In genomic region chr7:28165971-28166955, GRCh38 we compare ENCODE assay signal across 10 cellular contexts. TPM values are rescaled to one million over a fixed set of nuclear protein-coding genes. Genes with fewer than 3 reads are reported as not detected.
A peak's percentile ranks its signal among the peaks of the same experiment; 100 is the strongest.
DNase-seq lines count a peak whose midpoint lies in the region; FAIRE-seq and TF ChIP-seq lines count a peak whose summit lies in the region.
"Had no signal": no experiment of that assay in that cellular context is flagged by ENCODE, and none has a peak within 500 bp of the region (broad histone marks: within the 10 kb centered on the region; RNA-seq: fewer than 3 reads in every experiment).

No MANE protein-coding gene starts in this region.

- no peaks in the 10 kb centered on the region for H3K9me3 Mint-ChIP-seq in astrocyte (ENCODE audit: unreplicated experiment)
- no peaks in the 10 kb centered on the region for H3K9me3 Mint-ChIP-seq in CD8-positive, alpha-beta memory T cell

- peaks cover 24% of the 10 kb centered on the region for H3K4me1 ChIP-seq in astrocyte (ENCODE audit: insufficient read depth, low read length)
- H3K4me1 ChIP-seq in effector memory CD4-positive, alpha-beta T cell (ENCODE audit: control insufficient read depth, insufficient read depth, low read length, poor library complexity, severe bottlenecking): no peaks in the 10 kb centered on the region
- no peaks in the 10 kb centered on the region for H3K4me1 ChIP-seq in CD8-positive, alpha-beta memory T cell (ENCODE audit: insufficient read depth, low read length)

- FAIRE-seq in HTR-8/SVneo (lab: Jason Lieb, UNC) (no peak), astrocyte (lab: Jason Lieb, UNC) (peak; percentile 71)

- no peak for TF ChIP-seq CTCF in astrocyte (IDR thresholded peaks at IDR 0.05; ENCODE audit: insufficient read depth, low read depth, low read length)

- H3K36me3 ChIP-seq in astrocyte (ENCODE audit: insufficient read depth, low read length): no peaks in the 10 kb centered on the region
- no peaks in the 10 kb centered on the region for H3K36me3 ChIP-seq in effector memory CD4-positive, alpha-beta T cell (ENCODE audit: control insufficient read depth, insufficient read depth, low read length)
- no peaks in the 10 kb centered on the region for H3K36me3 ChIP-seq in CD8-positive, alpha-beta memory T cell (ENCODE audit: insufficient read depth, low read length)

- no peak overlapping the region for H2AFZ ChIP-seq in astrocyte (ENCODE audit: low read depth, low read length)

- CTCF ChIA-PET in CD8-positive, alpha-beta memory T cell (lab: Charles Lee): interaction anchor here (1.3 kb wide), 1 partner anchor 70 kb away, joined by 3 read pairs; no protein-coding TSS in a partner anchor

- H3K4me2 ChIP-seq in astrocyte (ENCODE audit: low read length): peak overlapping the region; percentile 68

- H3K36me3 Mint-ChIP-seq in astrocyte (ENCODE audit: low read depth, unreplicated experiment): peaks cover 3% of the 10 kb centered on the region
- peaks cover 0 to 5% (median 0%) of the 10 kb centered on the region in 3 donors for H3K36me3 Mint-ChIP-seq in CD8-positive, alpha-beta memory T cell

- peak overlapping the region; percentile 71 for H3K27ac ChIP-seq in astrocyte (ENCODE audit: low read depth, low read length)
- H3K27ac ChIP-seq in effector memory CD4-positive, alpha-beta T cell (ENCODE audit: insufficient read depth, low read length, poor library complexity, severe bottlenecking): no peak overlapping the region
- no peak overlapping the region for H3K27ac ChIP-seq in CD8-positive, alpha-beta memory T cell (ENCODE audit: low read depth, low read length)

- H3K4me3 ChIP-seq in astrocyte (ENCODE audit: insufficient read depth, low read depth, low read length): no peak overlapping the region
- no peak overlapping the region for H3K4me3 ChIP-seq in effector memory CD4-positive, alpha-beta T cell (ENCODE audit: insufficient read depth, low read depth, low read length, poor library complexity, severe bottlenecking)
- H3K4me3 ChIP-seq in CD8-positive, alpha-beta memory T cell (ENCODE audit: low read length): no peak overlapping the region

- H3K4me1 Mint-ChIP-seq in astrocyte (ENCODE audit: low read depth, unreplicated experiment): peaks cover 44% of the 10 kb centered on the region
- H3K4me1 Mint-ChIP-seq in CD8-positive, alpha-beta memory T cell: peaks cover 3 to 19% (median 15%) of the 10 kb centered on the region in 3 donors

- peak overlapping the region; percentile 14 for H3K4me3 Mint-ChIP-seq in astrocyte (ENCODE audit: unreplicated experiment)
- H3K4me3 Mint-ChIP-seq in CD8-positive, alpha-beta memory T cell: no peak overlapping the region

- H3K9ac ChIP-seq in astrocyte (ENCODE audit: low read length): peak overlapping the region; percentile 57

- peak overlapping the region; percentile 95 for H3K27ac Mint-ChIP-seq in astrocyte (ENCODE audit: unreplicated experiment)
- no peak overlapping the region for H3K27ac Mint-ChIP-seq in CD8-positive, alpha-beta memory T cell

- H3K79me2 ChIP-seq in astrocyte (ENCODE audit: insufficient read depth, low read length): peaks cover 47% of the 10 kb centered on the region

- POLR2A ChIA-PET in CD8-positive, alpha-beta memory T cell (lab: Charles Lee): no interaction called here

- no peaks in the 10 kb centered on the region for H3K9me3 ChIP-seq in astrocyte (ENCODE audit: insufficient read depth, low read depth, low read length)
- H3K9me3 ChIP-seq in effector memory CD4-positive, alpha-beta T cell (ENCODE audit: control insufficient read depth, low read length): no peaks in the 10 kb centered on the region
- no peaks in the 10 kb centered on the region for H3K9me3 ChIP-seq in CD8-positive, alpha-beta memory T cell (ENCODE audit: low read length)

- H4K20me1 ChIP-seq in astrocyte (ENCODE audit: insufficient read depth, low read length): no peaks in the 10 kb centered on the region

- DNase-seq in AG20443 (ENCODE audit: low spot score) (peak; percentile 66), HTR-8/SVneo (ENCODE audit: insufficient read length, low spot score) (peak; percentile 51), astrocyte (ENCODE audit: low read depth) (peak; percentile 83), myocyte (ENCODE audit: low read depth) (peak; percentile 53), globus pallidus (ENCODE audit: low spot score) (no peak), cerebellar nuclear complex (lab: John Stamatoyannopoulos, UW) (no peak)
- DNase-seq in effector memory CD4-positive, alpha-beta T cell: no peak
- no peak for DNase-seq in CD8-positive, alpha-beta memory T cell
- DNase-seq: activated effector memory CD4-positive, alpha-beta T cell treated with Interleukin-2 at 50 U/mL for 16 hours; NCI-H2029 had no signal

- no peaks in the 10 kb centered on the region for H3K27me3 Mint-ChIP-seq in astrocyte (ENCODE audit: low read depth, unreplicated experiment)
- H3K27me3 Mint-ChIP-seq in CD8-positive, alpha-beta memory T cell: no peaks in the 10 kb centered on the region

- no peaks in the 10 kb centered on the region for H3K27me3 ChIP-seq in astrocyte (ENCODE audit: insufficient read depth, low read length)
- no peaks in the 10 kb centered on the region for H3K27me3 ChIP-seq in effector memory CD4-positive, alpha-beta T cell (replicated peaks; ENCODE audit: control insufficient read depth, insufficient read depth, low read length, poor library complexity, severe bottlenecking)
- no peaks in the 10 kb centered on the region for H3K27me3 ChIP-seq in CD8-positive, alpha-beta memory T cell (ENCODE audit: insufficient read depth, low read length, poor library complexity, severe bottlenecking)

RNA-seq across cellular contexts. Expression of gene JAZF1, which starts 14.3 kb away (rescaled TPM):
- total RNA-seq in astrocyte: 19.8 and 20.1 TPM in 2 replicates
- 5.2 and 9.3 TPM in 2 replicates for total RNA-seq in myocyte
- polyA plus RNA-seq in myocyte (2012): 18.9 TPM
- 1 to 10 TPM; 3.2 to 4.9 TPM for total RNA-seq in CD8-positive, alpha-beta memory T cell
- 5.1 TPM for polyA plus RNA-seq in CD8-positive, alpha-beta memory T cell

Comparison
In these comparisons a context has a peak if more than half of its experiments do, and no peak if none do; other contexts are left out.
1. DNase-seq: peak in AG20443 (single experiment), HTR-8/SVneo (single experiment), astrocyte (single experiment) and myocyte (single experiment); none in effector memory CD4-positive, alpha-beta T cell (0 of 3), CD8-positive, alpha-beta memory T cell (0 of 5), globus pallidus (single experiment) and cerebellar nuclear complex (0 of 2).